In the genomic region with DNA sequence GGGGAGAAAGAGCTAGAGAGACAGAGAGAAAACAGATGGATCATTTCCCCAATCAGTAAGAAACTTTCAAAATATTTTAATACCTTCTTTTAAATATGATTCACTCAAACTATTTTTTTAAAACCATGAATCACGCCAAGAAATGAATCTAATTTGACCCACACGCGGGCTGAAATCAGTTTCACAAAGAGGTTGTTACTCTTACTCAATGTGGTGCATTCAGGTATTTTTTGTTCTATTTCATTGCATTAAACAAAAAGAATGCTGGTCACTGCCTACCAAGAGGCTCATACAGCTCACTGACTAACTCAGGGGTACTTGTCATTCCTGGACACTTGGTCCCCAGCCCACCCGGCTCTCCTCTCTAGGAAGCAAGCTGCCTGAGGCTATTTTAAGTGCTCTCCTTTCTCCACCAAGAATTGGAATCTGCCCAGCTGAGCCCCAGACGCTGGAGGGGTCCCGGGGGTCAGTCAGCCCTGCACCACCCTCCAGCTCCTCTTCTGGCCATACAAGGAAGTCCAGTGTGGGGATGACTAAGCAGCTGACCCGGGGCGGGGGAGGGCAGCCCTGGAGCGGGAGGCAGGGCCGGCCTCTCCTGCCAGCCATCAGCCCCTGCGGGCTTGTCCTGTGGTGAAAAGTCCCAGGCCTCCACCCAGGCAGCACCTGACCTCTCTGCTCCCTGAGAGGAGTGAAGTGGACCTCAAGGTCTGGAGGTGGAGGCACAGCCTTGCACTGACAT, we compare ENCODE assay signal across 9 cellular contexts. TPM values are rescaled to one million over a fixed set of nuclear protein-coding genes. Genes with fewer than 3 reads are reported as not detected.
A peak's percentile ranks its signal among the peaks of the same experiment; 100 is the strongest.
DNase-seq lines count a peak whose midpoint lies in the region; ATAC-seq and TF ChIP-seq lines count a peak whose summit lies in the region.
"Had no signal": no experiment of that assay in that cellular context is flagged by ENCODE, and none has a peak within 500 bp of the region (broad histone marks: within the 10 kb centered on the region; RNA-seq: fewer than 3 reads in every experiment).

No MANE protein-coding gene starts in this region.

- peak overlapping the region; percentile 70 to 91 for H3K27ac ChIP-seq in aorta (ENCODE audit: low read depth in 1 of 2, low read length in 2 of 2)
- H3K27ac ChIP-seq: C4-2B had no signal

- no peaks in the 10 kb centered on the region for H3K9me3 Mint-ChIP-seq in activated CD8-positive, alpha-beta memory T cell treated with anti-CD3 and anti-CD28 coated beads, Interleukin-2, amount 10 ng/mL, durations not matched to agents 7 days and 5 days (ENCODE audit: low read depth)

- peak; percentile 9 for DNase-seq in stimulated activated CD4-positive, alpha-beta T cell treated with anti-CD3 and anti-CD28 coated beads, Interleukin-4, amount 100 ng/mL, for 24 hours
- DNase-seq in stimulated activated CD4-positive, alpha-beta T cell treated with anti-CD3 and anti-CD28 coated beads, Interleukin-12 subunit alpha, Interleukin-12 subunit beta, amount 100 ng/mL, for 4 hours = no peak
- DNase-seq in epithelial cell of proximal tubule (ENCODE audit: low read depth) (no peak), lung microvascular endothelial cell (ENCODE audit: low read depth in 2 of 2) (peak; percentile 63 to 85), aorta (peak; percentile 88 to 92), activated gamma-delta T cell (lab: John Stamatoyannopoulos, UW) (no peak), inferior parietal cortex (ENCODE audit: extremely low spot score) (no peak)
- DNase-seq in activated CD8-positive, alpha-beta memory T cell treated with anti-CD3 and anti-CD28 coated beads, Interleukin-2, amount 10 ng/mL, durations not matched to agents 7 days and 5 days = no peak

- CTCF ChIA-PET in activated CD8-positive, alpha-beta memory T cell treated with anti-CD3 and anti-CD28 coated beads, Interleukin-2, amount 10 ng/mL, durations not matched to agents 7 days and 5 days (lab: Charles Lee) = interaction anchor here (1.1 kb wide), 1 partner anchor 117 kb away, joined by 4 read pairs; no protein-coding TSS in a partner anchor

- H3K4me1 Mint-ChIP-seq in activated CD8-positive, alpha-beta memory T cell treated with anti-CD3 and anti-CD28 coated beads, Interleukin-2, amount 10 ng/mL, durations not matched to agents 7 days and 5 days = peaks cover 2% of the 10 kb centered on the region

- H3K4me3 ChIP-seq in epithelial cell of proximal tubule (ENCODE audit: low read depth, low read length) = peak overlapping the region; percentile 18
- H3K4me3 ChIP-seq in aorta (ENCODE audit: low read length in 2 of 2) = no peak overlapping the region

- intact Hi-C loops in aorta (cut with DNase I) = loop anchor here (5.0 to 10.0 kb wide), 2 partner anchors 52 to 121 kb away; no protein-coding TSS in a partner anchor

- no peak overlapping the region for H3K4me3 Mint-ChIP-seq in activated CD8-positive, alpha-beta memory T cell treated with anti-CD3 and anti-CD28 coated beads, Interleukin-2, amount 10 ng/mL, durations not matched to agents 7 days and 5 days

- 2 to 5% methylated on average over 11 of the region's 11 CpGs for WGBS in aorta, 2 donors

- peaks cover 19% of the 10 kb centered on the region for H3K27me3 Mint-ChIP-seq in activated CD8-positive, alpha-beta memory T cell treated with anti-CD3 and anti-CD28 coated beads, Interleukin-2, amount 10 ng/mL, durations not matched to agents 7 days and 5 days

- H3K36me3 Mint-ChIP-seq in activated CD8-positive, alpha-beta memory T cell treated with anti-CD3 and anti-CD28 coated beads, Interleukin-2, amount 10 ng/mL, durations not matched to agents 7 days and 5 days = no peaks in the 10 kb centered on the region

- H3K27ac Mint-ChIP-seq in activated CD8-positive, alpha-beta memory T cell treated with anti-CD3 and anti-CD28 coated beads, Interleukin-2, amount 10 ng/mL, durations not matched to agents 7 days and 5 days = no peak overlapping the region

- peak; percentile 49 for TF ChIP-seq CTCF in epithelial cell of proximal tubule (conservative IDR thresholded peaks at IDR 0.05; ENCODE audit: low read depth, low read length)

- no peaks in the 10 kb centered on the region for H3K9me3 ChIP-seq in aorta (ENCODE audit: control insufficient read depth, low read length)

- no peaks in the 10 kb centered on the region for H3K36me3 ChIP-seq in aorta (ENCODE audit: control insufficient read depth in 1 of 2, insufficient read depth in 2 of 2, low read length in 1 of 2)

- no peaks in the 10 kb centered on the region for H3K27me3 ChIP-seq in aorta (ENCODE audit: control insufficient read depth in 1 of 2, insufficient read depth in 2 of 2, low read length in 1 of 2)

- peak; percentile 84 for ATAC-seq in aorta (ENCODE audit: low FRiP score)
- no peak for ATAC-seq in activated CD8-positive, alpha-beta memory T cell treated with anti-CD3 and anti-CD28 coated beads, Interleukin-2, amount 10 ng/mL, durations not matched to agents 7 days and 5 days

- H3K4me1 ChIP-seq in aorta (ENCODE audit: control insufficient read depth in 1 of 2, insufficient read depth in 2 of 2, low read length in 2 of 2) = peaks cover 0 to 4% of the 10 kb centered on the region in 2 donors

RNA-seq across cellular contexts. Expression of a gene that starts 21.7 kb away (rescaled TPM):
- total RNA-seq in epithelial cell of proximal tubule = 377 and 402 TPM in 2 replicates
- total RNA-seq in lung microvascular endothelial cell = 110 and 156 TPM in 2 replicates
- total RNA-seq in aorta = 100 to 1,000 TPM; 126 to 167 TPM
- polyA plus RNA-seq in aorta = 100 to 1,000 TPM in 1 of 2 donors, 10 to 100 TPM in 1; 40.3 to 113 TPM
- total RNA-seq in activated CD8-positive, alpha-beta memory T cell treated with anti-CD3 and anti-CD28 coated beads, Interleukin-2, amount 10 ng/mL, durations not matched to agents 7 days and 5 days = 100 to 1,000 TPM; 230 to 262 TPM

Comparison
In these comparisons a context has a peak if more than half of its experiments do, and no peak if none do; other contexts are left out.
1. DNase-seq: peak in stimulated activated CD4-positive, alpha-beta T cell treated with anti-CD3 and anti-CD28 coated beads, Interleukin-4, amount 100 ng/mL, for 24 hours (single experiment), lung microvascular endothelial cell (2 of 2) and aorta (2 of 2); none in stimulated activated CD4-positive, alpha-beta T cell treated with anti-CD3 and anti-CD28 coated beads, Interleukin-12 subunit alpha, Interleukin-12 subunit beta, amount 100 ng/mL, for 4 hours (single experiment), epithelial cell of proximal tubule (single experiment), activated CD8-positive, alpha-beta memory T cell treated with anti-CD3 and anti-CD28 coated beads, Interleukin-2, amount 10 ng/mL, durations not matched to agents 7 days and 5 days (single experiment), activated gamma-delta T cell (single experiment) and inferior parietal cortex (single experiment).